In genomic region chr9:93191354-93191660, GRCh38 we compare ENCODE assay signal across 1 cellular context.
TF ChIP-seq lines count a peak whose summit lies in the region.

No MANE protein-coding gene starts in this region.

TF ChIP-seq in H1, 55 proteins besides CTCF, POLR2A, EP300 and RAD21:
- no peak for TF ChIP-seq TBP (IDR thresholded peaks at IDR 0.05; ENCODE audit: low read depth, low read length)
- TF ChIP-seq NRF1 (IDR thresholded peaks at IDR 0.05; ENCODE audit: low read depth, low read length) = no peak
- TF ChIP-seq E2F6 (IDR thresholded peaks at IDR 0.05) = no peak
- TF ChIP-seq ZNF274 (IDR thresholded peaks at IDR 0.05; ENCODE audit: borderline replicate concordance, extremely low read depth, low read length) = no peak
- TF ChIP-seq SIRT6 (IDR thresholded peaks at IDR 0.05; ENCODE audit: low read length) = no peak
- no peak for TF ChIP-seq BCL11A (IDR thresholded peaks at IDR 0.05; ENCODE audit: low read depth in 2 of 2, low read length in 2 of 2)
